In the genomic region with DNA sequence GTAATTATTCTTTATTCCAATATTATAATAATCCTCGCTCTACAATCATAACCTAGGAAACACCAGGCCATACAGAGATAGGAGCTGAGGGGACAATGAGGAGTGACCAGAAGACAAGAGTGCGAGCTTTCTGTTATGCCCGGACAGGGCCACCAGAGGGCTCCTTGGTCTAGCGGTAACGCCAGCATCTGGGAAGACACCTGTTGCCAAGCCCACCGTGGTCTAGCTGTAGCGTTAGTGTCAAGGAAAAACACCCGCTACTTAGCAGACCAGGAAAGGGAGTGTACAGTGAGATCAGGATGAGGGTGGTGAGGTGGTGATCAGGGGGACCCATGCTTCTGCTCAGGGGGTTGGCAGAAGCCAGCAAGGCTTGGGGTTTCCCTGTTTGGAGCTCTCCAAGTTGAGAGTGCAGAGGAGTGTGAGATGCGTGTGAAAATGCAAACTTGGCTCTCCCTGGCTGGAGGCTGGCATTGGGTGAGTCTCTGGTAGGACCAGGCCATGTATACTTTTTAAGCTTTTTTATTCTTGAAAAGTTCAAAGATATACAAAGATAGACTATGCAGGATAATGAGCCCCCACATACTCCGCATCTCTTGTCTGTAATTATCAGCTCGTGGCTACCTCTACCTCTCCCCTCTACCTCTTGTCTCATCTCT, we compare ENCODE assay signal across 8 cellular contexts. TPM values are rescaled to one million over a fixed set of nuclear protein-coding genes. Genes with fewer than 3 reads are reported as not detected.
DNase-seq lines count a peak whose midpoint lies in the region; ATAC-seq, FAIRE-seq and TF ChIP-seq lines count a peak whose summit lies in the region.
"Not testable (repeated sequence)": the region's sequence is repeated elsewhere in the genome, so short reads cannot be mapped to it uniquely, and the experiment has no call there.

No MANE protein-coding gene starts in this region.

- ATAC-seq in IMR-90 (ENCODE audit: low read depth); activated B cell treated with CpG ODN at 0.5 μM for 24 hours (ENCODE audit: low read depth); activated naive CD8-positive, alpha-beta T cell treated with anti-CD3 and anti-CD28 coated beads, Interleukin-2, amount 10 ng/mL, durations not matched to agents 7 days and 5 days (ENCODE audit: low read depth): not testable (repeated sequence)

- not testable (repeated sequence) for H3K9me3 Mint-ChIP-seq in activated B cell treated with CpG ODN at 0.5 μM for 24 hours; activated naive CD8-positive, alpha-beta T cell treated with anti-CD3 and anti-CD28 coated beads, Interleukin-2, amount 10 ng/mL, durations not matched to agents 7 days and 5 days; osteocyte (ENCODE audit: unreplicated experiment)

- not testable (repeated sequence) for H3K79me2 ChIP-seq in keratinocyte (ENCODE audit: control insufficient read depth, insufficient read depth, low read length)

- not testable (repeated sequence) for H3K56ac ChIP-seq in IMR-90 (ENCODE audit: extremely low read depth, insufficient read depth, low read length)

- CTCF ChIA-PET in IMR-90 (lab: Yijun Ruan, JAX); activated B cell treated with CpG ODN at 0.5 μM for 24 hours (lab: Charles Lee): not testable (repeated sequence)

- not testable (repeated sequence) for H3K79me1 ChIP-seq in IMR-90 (ENCODE audit: low read depth in 1 of 2, low read length in 2 of 2)

- H2BK5ac ChIP-seq in IMR-90 (ENCODE audit: low read depth, low read length, poor library complexity, severe bottlenecking) = not testable (repeated sequence)

- not testable (repeated sequence) for H3K9ac ChIP-seq in IMR-90 (ENCODE audit: low read depth, low read length); keratinocyte (ENCODE audit: control insufficient read depth, extremely low read depth, insufficient read depth, low read length)

- H3K18ac ChIP-seq in IMR-90 (ENCODE audit: low read depth, low read length) = not testable (repeated sequence)

- not testable (repeated sequence) for H3K4me2 ChIP-seq in IMR-90 (ENCODE audit: low read depth, low read length); keratinocyte (ENCODE audit: control insufficient read depth, extremely low read depth, insufficient read depth, low read depth, low read length)

- not testable (repeated sequence) for TF ChIP-seq POLR2A in IMR-90 (IDR thresholded peaks at IDR 0.05; ENCODE audit: low read depth, low read length); suprapubic skin (IDR thresholded peaks at IDR 0.05)

- intact Hi-C loops in IMR-90 (cut with micrococcal nuclease); activated B cell treated with CpG ODN at 0.5 μM for 24 hours (cut with micrococcal nuclease): not testable (repeated sequence)

- in situ Hi-C loops in IMR-90 (cut with MboI; ENCODE audit: low sequenced_read_pairs) = not testable (repeated sequence)

- not testable (repeated sequence) for H4K20me1 ChIP-seq in IMR-90 (ENCODE audit: insufficient read depth, low read length); keratinocyte (ENCODE audit: control insufficient read depth, extremely low read depth, insufficient read depth, low read length)

- TF ChIP-seq EP300 in suprapubic skin (IDR thresholded peaks at IDR 0.05) = not testable (repeated sequence)

- not testable (repeated sequence) for DNase-seq in AG09319 (ENCODE audit: extremely low read depth, low read depth); IMR-90; epithelial cell of esophagus (ENCODE audit: low read depth); keratinocyte (ENCODE audit: low read depth, low spot score)
- DNase-seq in activated B cell treated with CpG ODN at 0.5 μM for 24 hours (peak; percentile 31), osteocyte (ENCODE audit: extremely low spot score, unreplicated experiment) (peak; percentile 84), suprapubic skin (ENCODE audit: low spot score in 2 of 2) (peak; percentile 26 to 50)
- peak; percentile 40 for DNase-seq in activated naive CD8-positive, alpha-beta T cell treated with anti-CD3 and anti-CD28 coated beads, Interleukin-2, amount 10 ng/mL, durations not matched to agents 7 days and 5 days

- WGBS in IMR-90 (ENCODE audit: extremely low coverage in 2 of 2, insufficient read length in 1 of 2), 2 experiments = no CpG with 5 or more reads among the region's 11 CpGs
- WGBS in suprapubic skin = 8% methylated on average over 9 of the region's 11 CpGs

- POLR2A ChIA-PET in IMR-90 (lab: Charles Lee; ENCODE audit: unreplicated experiment); activated B cell treated with CpG ODN at 0.5 μM for 24 hours (lab: Charles Lee); activated naive CD8-positive, alpha-beta T cell treated with anti-CD3 and anti-CD28 coated beads, Interleukin-2, amount 10 ng/mL, durations not matched to agents 7 days and 5 days (lab: Charles Lee): not testable (repeated sequence)

- not testable (repeated sequence) for H2AK5ac ChIP-seq in IMR-90 (ENCODE audit: low read depth, low read length)

- not testable (repeated sequence) for H3K4ac ChIP-seq in IMR-90 (ENCODE audit: low read depth, low read length)

- H3K36me3 Mint-ChIP-seq in activated B cell treated with CpG ODN at 0.5 μM for 24 hours (ENCODE audit: low read depth); activated naive CD8-positive, alpha-beta T cell treated with anti-CD3 and anti-CD28 coated beads, Interleukin-2, amount 10 ng/mL, durations not matched to agents 7 days and 5 days; osteocyte (ENCODE audit: unreplicated experiment): not testable (repeated sequence)

- H3K4me1 Mint-ChIP-seq in activated B cell treated with CpG ODN at 0.5 μM for 24 hours; activated naive CD8-positive, alpha-beta T cell treated with anti-CD3 and anti-CD28 coated beads, Interleukin-2, amount 10 ng/mL, durations not matched to agents 7 days and 5 days; osteocyte (ENCODE audit: unreplicated experiment): not testable (repeated sequence)

- not testable (repeated sequence) for H4K8ac ChIP-seq in IMR-90 (ENCODE audit: low read depth in 2 of 2, low read length in 2 of 2)

- TF ChIP-seq RAD21 in IMR-90 (IDR thresholded peaks at IDR 0.05; ENCODE audit: low read length) = peak; percentile 34

- H3K4me3 ChIP-seq in IMR-90 (ENCODE audit: insufficient read depth, low read depth, low read length); epithelial cell of esophagus (ENCODE audit: low read length); keratinocyte (ENCODE audit: control insufficient read depth in 2 of 3, extremely low read depth in 1 of 3, insufficient read depth in 2 of 3, low read depth in 1 of 3, low read length in 3 of 3); suprapubic skin: not testable (repeated sequence)

- not testable (repeated sequence) for BruUV-seq in IMR-90 (replicated peaks; lab: Mats Ljungman, UMichigan)

- H3K9me1 ChIP-seq in IMR-90 (ENCODE audit: insufficient read depth, low read length); keratinocyte (ENCODE audit: control insufficient read depth, extremely low read depth, insufficient read depth, low read length): not testable (repeated sequence)

- dilution Hi-C loops in IMR-90 (cut with HindIII; ENCODE audit: low sequenced_read_pairs, unreplicated experiment); keratinocyte (cut with MboI; ENCODE audit: extremely low pct_ligation_motif_present, low sequenced_read_pairs): not testable (repeated sequence)

- H3K36me3 ChIP-seq in IMR-90 (ENCODE audit: control insufficient read depth, insufficient read depth, low read length); keratinocyte (ENCODE audit: control insufficient read depth in 2 of 2, extremely low read depth in 1 of 2, insufficient read depth in 2 of 2, low read length in 2 of 2); suprapubic skin: not testable (repeated sequence)

- H3K27ac ChIP-seq in IMR-90 (ENCODE audit: insufficient read depth, low read length); keratinocyte (ENCODE audit: control insufficient read depth, insufficient read depth, low read length); suprapubic skin: not testable (repeated sequence)

- H4K91ac ChIP-seq in IMR-90 (ENCODE audit: insufficient read depth, low read depth, low read length) = not testable (repeated sequence)

- not testable (repeated sequence) for H3K4me1 ChIP-seq in IMR-90 (ENCODE audit: control insufficient read depth, insufficient read depth, low read length); keratinocyte (ENCODE audit: control insufficient read depth, extremely low read depth, insufficient read depth, low read length); suprapubic skin

- FAIRE-seq in keratinocyte (lab: Jason Lieb, UNC) = not testable (repeated sequence)

- peak; percentile 24 for TF ChIP-seq CTCF in AG09319 (IDR thresholded peaks at IDR 0.05; ENCODE audit: low read depth, low read length)
- peak; percentile 27; the same call in 1 of the 2 replicates for TF ChIP-seq CTCF in IMR-90 (conservative IDR thresholded peaks at IDR 0.05; ENCODE audit: low read depth, low read length)
- TF ChIP-seq CTCF in activated B cell treated with CpG ODN at 0.5 μM for 24 hours (IDR thresholded peaks at IDR 0.05) = not testable (repeated sequence)
- TF ChIP-seq CTCF in epithelial cell of esophagus (IDR thresholded peaks at IDR 0.05; ENCODE audit: insufficient read depth, low read depth, low read length, missing control alignments) = peak; percentile 36
- TF ChIP-seq CTCF in keratinocyte (optimal IDR thresholded peaks at IDR 0.05 in 1 of 3, IDR thresholded peaks at IDR 0.05 in 1 of 3, conservative IDR thresholded peaks at IDR 0.05 in 1 of 3; ENCODE audit: extremely low read depth in 1 of 3, insufficient read depth in 2 of 3, low read length in 3 of 3) = peak in 2 of 3 experiments; percentile 17 to 23
- TF ChIP-seq CTCF in osteocyte (IDR thresholded peaks at IDR 0.05) = peak; percentile 45
- TF ChIP-seq CTCF in suprapubic skin (IDR thresholded peaks at IDR 0.05) = peak; percentile 42 to 49

- H2AK9ac ChIP-seq in IMR-90 (replicated peaks; ENCODE audit: low read depth, low read length, poor library complexity) = not testable (repeated sequence)

- H3K27me3 Mint-ChIP-seq in activated B cell treated with CpG ODN at 0.5 μM for 24 hours; activated naive CD8-positive, alpha-beta T cell treated with anti-CD3 and anti-CD28 coated beads, Interleukin-2, amount 10 ng/mL, durations not matched to agents 7 days and 5 days; osteocyte (ENCODE audit: unreplicated experiment): not testable (repeated sequence)

- H2BK120ac ChIP-seq in IMR-90 (ENCODE audit: low read depth, low read length) = not testable (repeated sequence)

- not testable (repeated sequence) for H3K9me3 ChIP-seq in IMR-90 (ENCODE audit: control insufficient read depth, insufficient read depth, low read length); keratinocyte (ENCODE audit: control insufficient read depth, low read depth, low read length); suprapubic skin

- H2BK20ac ChIP-seq in IMR-90 (ENCODE audit: low read depth, low read length) = not testable (repeated sequence)

- H2BK15ac ChIP-seq in IMR-90 (ENCODE audit: low read depth, low read length) = not testable (repeated sequence)

- H3K23ac ChIP-seq in IMR-90 (ENCODE audit: low read depth, low read length) = not testable (repeated sequence)

- H4K5ac ChIP-seq in IMR-90 (ENCODE audit: low read depth, low read length) = not testable (repeated sequence)

- H3K4me3 Mint-ChIP-seq in activated B cell treated with CpG ODN at 0.5 μM for 24 hours; activated naive CD8-positive, alpha-beta T cell treated with anti-CD3 and anti-CD28 coated beads, Interleukin-2, amount 10 ng/mL, durations not matched to agents 7 days and 5 days; osteocyte (ENCODE audit: unreplicated experiment): not testable (repeated sequence)

- not testable (repeated sequence) for H3K27me3 ChIP-seq in IMR-90 (ENCODE audit: control insufficient read depth, insufficient read depth, low read length); keratinocyte (ENCODE audit: control insufficient read depth, extremely low read depth, insufficient read depth, low read length); suprapubic skin

- H3K14ac ChIP-seq in IMR-90 (replicated peaks; ENCODE audit: low read depth, low read length) = not testable (repeated sequence)

- H2AFZ ChIP-seq in IMR-90 (replicated peaks; ENCODE audit: low read length, poor library complexity); keratinocyte (ENCODE audit: control insufficient read depth, low read length): not testable (repeated sequence)

- not testable (repeated sequence) for H3K27ac Mint-ChIP-seq in activated B cell treated with CpG ODN at 0.5 μM for 24 hours; activated naive CD8-positive, alpha-beta T cell treated with anti-CD3 and anti-CD28 coated beads, Interleukin-2, amount 10 ng/mL, durations not matched to agents 7 days and 5 days; osteocyte (ENCODE audit: unreplicated experiment)

RNA-seq across cellular contexts. Expression of a gene that starts 1.4 kb away (rescaled TPM):
- total RNA-seq in IMR-90 (2012; rRNA removed) (20.8 and 31.1 TPM in 2 replicates), activated B cell treated with CpG ODN at 0.5 μM for 24 hours (45.2 and 49.5 TPM in 2 replicates), osteocyte (45.2 and 45.4 TPM in 2 replicates), suprapubic skin (10 to 100 TPM in 3 of 4 donors, 1 to 10 TPM in 1; 9.5 to 29.0 (median 19.3) TPM)
- polyA plus RNA-seq in IMR-90 (2012; rRNA removed) (92.6 and 134 TPM in 2 replicates), keratinocyte (65.0 to 71.8 TPM (median 65.9 TPM) in 3 replicates)
- 20.8 and 84.9 TPM in 2 replicates for polyA plus RNA-seq in IMR-90 (2012; cell fraction: cytosol; rRNA removed)
- 34.1 and 60.3 TPM in 2 replicates for polyA plus RNA-seq in IMR-90 (2012; cell fraction: nucleus; rRNA removed; ENCODE audit: low replicate concordance)
- total RNA-seq in activated naive CD8-positive, alpha-beta T cell treated with anti-CD3 and anti-CD28 coated beads, Interleukin-2, amount 10 ng/mL, durations not matched to agents 7 days and 5 days = 10 to 100 TPM; 48.3 to 53.6 TPM
- polyA plus RNA-seq in keratinocyte (2011; ENCODE audit: low read depth) = 10.9 TPM
- polyA plus RNA-seq in keratinocyte (2011; cell fraction: cytosol; rRNA removed) = 35.1 and 53.4 TPM in 2 replicates
- polyA plus RNA-seq in keratinocyte (2011; cell fraction: nucleus; rRNA removed) = 13.7 and 14.4 TPM in 2 replicates
- polyA plus RNA-seq in keratinocyte (2012; ENCODE audit: low replicate concordance) = 68.8 and 71.3 TPM in 2 replicates
- polyA minus RNA-seq in keratinocyte = 13.8 to 24.2 TPM (median 18.9 TPM) in 3 replicates
- 18.8 TPM for polyA minus RNA-seq in keratinocyte (2011; cell fraction: cytosol; rRNA and poly(A)+ RNA removed)
- polyA minus RNA-seq in keratinocyte (2011; cell fraction: nucleus; rRNA and poly(A)+ RNA removed) = 10.2 and 17.0 TPM in 2 replicates

RNA-seq across cellular contexts. Expression of a gene that starts 15.3 kb away (rescaled TPM):
- total RNA-seq in IMR-90 (2012; rRNA removed) = 13.3 and 20.3 TPM in 2 replicates
- polyA plus RNA-seq in IMR-90 (2012; rRNA removed) = 27.2 and 31.6 TPM in 2 replicates
- 32.7 and 39.8 TPM in 2 replicates for polyA plus RNA-seq in IMR-90 (2012; cell fraction: cytosol; rRNA removed)
- polyA plus RNA-seq in IMR-90 (2012; cell fraction: nucleus; rRNA removed; ENCODE audit: low replicate concordance) = 30.2 and 77.3 TPM in 2 replicates
- total RNA-seq in activated B cell treated with CpG ODN at 0.5 μM for 24 hours = 20.6 and 28.8 TPM in 2 replicates
- total RNA-seq in activated naive CD8-positive, alpha-beta T cell treated with anti-CD3 and anti-CD28 coated beads, Interleukin-2, amount 10 ng/mL, durations not matched to agents 7 days and 5 days = 10 to 100 TPM; 14.7 to 15.8 TPM
- polyA plus RNA-seq in keratinocyte = 11.3 to 15.3 TPM (median 14.4 TPM) in 3 replicates
- 3.3 TPM for polyA plus RNA-seq in keratinocyte (2011; ENCODE audit: low read depth)
- 7.2 and 14.5 TPM in 2 replicates for polyA plus RNA-seq in keratinocyte (2011; cell fraction: cytosol; rRNA removed)
- polyA plus RNA-seq in keratinocyte (2011; cell fraction: nucleus; rRNA removed) = 14.4 and 19.5 TPM in 2 replicates
- polyA plus RNA-seq in keratinocyte (2012; ENCODE audit: low replicate concordance) = 8.4 and 15.8 TPM in 2 replicates
- 9.0 to 13.0 TPM (median 11.7 TPM) in 3 replicates for polyA minus RNA-seq in keratinocyte
- 27.8 TPM for polyA minus RNA-seq in keratinocyte (2011; cell fraction: cytosol; rRNA and poly(A)+ RNA removed)
- 12.2 and 15.0 TPM in 2 replicates for polyA minus RNA-seq in keratinocyte (2011; cell fraction: nucleus; rRNA and poly(A)+ RNA removed)
- 20.1 and 22.1 TPM in 2 replicates for total RNA-seq in osteocyte
- total RNA-seq in suprapubic skin = 10 to 100 TPM in 3 of 4 donors, 1 to 10 TPM in 1; 9.8 to 19.2 (median 16.4) TPM

RNA-seq across cellular contexts. Expression of a gene that starts 15.4 kb away (rescaled TPM):
- 6.1 and 7.2 TPM in 2 replicates for total RNA-seq in IMR-90 (2012; rRNA removed)
- polyA plus RNA-seq in IMR-90 (2012; rRNA removed) = 7.4 and 8.1 TPM in 2 replicates
- 8.9 and 9.7 TPM in 2 replicates for polyA plus RNA-seq in IMR-90 (2012; cell fraction: cytosol; rRNA removed)
- polyA plus RNA-seq in IMR-90 (2012; cell fraction: nucleus; rRNA removed; ENCODE audit: low replicate concordance) = 1.6 and 5.1 TPM in 2 replicates
- total RNA-seq in activated B cell treated with CpG ODN at 0.5 μM for 24 hours = 7.8 and 8.1 TPM in 2 replicates
- total RNA-seq in activated naive CD8-positive, alpha-beta T cell treated with anti-CD3 and anti-CD28 coated beads, Interleukin-2, amount 10 ng/mL, durations not matched to agents 7 days and 5 days = 10 to 100 TPM; 12.5 to 14.0 TPM
- polyA plus RNA-seq in keratinocyte = 3.1 to 5.5 TPM (median 3.7 TPM) in 3 replicates
- polyA plus RNA-seq in keratinocyte (2011; ENCODE audit: low read depth) = 2.8 TPM
- polyA plus RNA-seq in keratinocyte (2011; cell fraction: cytosol; rRNA removed) = 1.8 and 5.1 TPM in 2 replicates
- 3.2 and 4.4 TPM in 2 replicates for polyA plus RNA-seq in keratinocyte (2011; cell fraction: nucleus; rRNA removed)
- 3.7 and 6.4 TPM in 2 replicates for polyA plus RNA-seq in keratinocyte (2012; ENCODE audit: low replicate concordance)
- polyA minus RNA-seq in keratinocyte = 0.96 to 2.8 TPM (median 1.3 TPM) in 3 replicates
- polyA minus RNA-seq in keratinocyte (2011; cell fraction: cytosol; rRNA and poly(A)+ RNA removed) = 5.2 TPM
- polyA minus RNA-seq in keratinocyte (2011; cell fraction: nucleus; rRNA and poly(A)+ RNA removed) = 1.4 and 2.8 TPM in 2 replicates
- total RNA-seq in osteocyte = 11.9 and 13.9 TPM in 2 replicates
- total RNA-seq in suprapubic skin = 10 to 100 TPM; 17.9 to 41.1 (median 26.7) TPM

RNA-seq across cellular contexts. Expression of a gene that starts 37.5 kb away (rescaled TPM):
- 1.8 and 3.3 TPM in 2 replicates for total RNA-seq in IMR-90 (2012; rRNA removed)
- 7.7 and 9.3 TPM in 2 replicates for polyA plus RNA-seq in IMR-90 (2012; rRNA removed)
- polyA plus RNA-seq in IMR-90 (2012; cell fraction: cytosol; rRNA removed) = 11.3 and 14.3 TPM in 2 replicates
- 35.9 and 76.5 TPM in 2 replicates for polyA plus RNA-seq in IMR-90 (2012; cell fraction: nucleus; rRNA removed; ENCODE audit: low replicate concordance)
- total RNA-seq in activated B cell treated with CpG ODN at 0.5 μM for 24 hours = 11.4 and 16.1 TPM in 2 replicates
- total RNA-seq in activated naive CD8-positive, alpha-beta T cell treated with anti-CD3 and anti-CD28 coated beads, Interleukin-2, amount 10 ng/mL, durations not matched to agents 7 days and 5 days = 10 to 100 TPM; 16.2 to 18.0 TPM
- polyA plus RNA-seq in keratinocyte = 0.45 to 1.2 TPM (median 0.49 TPM) in 3 replicates
- polyA plus RNA-seq in keratinocyte (2011; ENCODE audit: low read depth) = 4.9 TPM
- 0.46 and 1.4 TPM in 2 replicates for polyA plus RNA-seq in keratinocyte (2011; cell fraction: cytosol; rRNA removed)
- 2.0 and 2.6 TPM in 2 replicates for polyA plus RNA-seq in keratinocyte (2011; cell fraction: nucleus; rRNA removed)
- polyA plus RNA-seq in keratinocyte (2012; ENCODE audit: low replicate concordance) = 1.1 and 8.6 TPM in 2 replicates
- polyA minus RNA-seq in keratinocyte = 1.0 to 1.3 TPM (median 1.2 TPM) in 3 replicates
- not detected for polyA minus RNA-seq in keratinocyte (2011; cell fraction: cytosol; rRNA and poly(A)+ RNA removed)
- polyA minus RNA-seq in keratinocyte (2011; cell fraction: nucleus; rRNA and poly(A)+ RNA removed) = 0.39 and 1.9 TPM in 2 replicates
- total RNA-seq in osteocyte = 7.4 and 11.7 TPM in 2 replicates
- 10 to 100 TPM; 26.5 to 30.7 (median 28.4) TPM for total RNA-seq in suprapubic skin

RNA-seq across cellular contexts. Expression of a gene that starts 46.7 kb away (rescaled TPM):
- total RNA-seq in IMR-90 (2012; rRNA removed) = 52.0 and 52.2 TPM in 2 replicates
- polyA plus RNA-seq in IMR-90 (2012; rRNA removed) = 58.3 and 73.5 TPM in 2 replicates
- polyA plus RNA-seq in IMR-90 (2012; cell fraction: cytosol; rRNA removed) = 49.7 and 66.1 TPM in 2 replicates
- polyA plus RNA-seq in IMR-90 (2012; cell fraction: nucleus; rRNA removed; ENCODE audit: low replicate concordance) = 8.9 and 24.5 TPM in 2 replicates
- 167 and 184 TPM in 2 replicates for total RNA-seq in activated B cell treated with CpG ODN at 0.5 μM for 24 hours
- 10 to 100 TPM; 51.9 to 58.3 TPM for total RNA-seq in activated naive CD8-positive, alpha-beta T cell treated with anti-CD3 and anti-CD28 coated beads, Interleukin-2, amount 10 ng/mL, durations not matched to agents 7 days and 5 days
- polyA plus RNA-seq in keratinocyte = 2.0 to 4.3 TPM (median 4.1 TPM) in 3 replicates
- 0.29 TPM for polyA plus RNA-seq in keratinocyte (2011; ENCODE audit: low read depth)
- 2.7 and 7.3 TPM in 2 replicates for polyA plus RNA-seq in keratinocyte (2011; cell fraction: cytosol; rRNA removed)
- polyA plus RNA-seq in keratinocyte (2011; cell fraction: nucleus; rRNA removed) = 3.5 and 6.1 TPM in 2 replicates
- 1.0 and 5.5 TPM in 2 replicates for polyA plus RNA-seq in keratinocyte (2012; ENCODE audit: low replicate concordance)
- polyA minus RNA-seq in keratinocyte = 5.2 to 12.2 TPM (median 9.4 TPM) in 3 replicates
- 10.0 TPM for polyA minus RNA-seq in keratinocyte (2011; cell fraction: cytosol; rRNA and poly(A)+ RNA removed)
- 2.8 and 9.5 TPM in 2 replicates for polyA minus RNA-seq in keratinocyte (2011; cell fraction: nucleus; rRNA and poly(A)+ RNA removed)
- total RNA-seq in osteocyte = 46.3 and 47.8 TPM in 2 replicates
- total RNA-seq in suprapubic skin = 1 to 10 TPM; 4.3 to 7.0 (median 5.0) TPM
